10 cellular contexts compared by ENCODE assay signal in genomic region chr14:34460841-34461240, GRCh38. TPM values are rescaled to one million over a fixed set of nuclear protein-coding genes. Genes with fewer than 3 reads are reported as not detected.
DNase-seq lines count a peak whose midpoint lies in the region; ATAC-seq and TF ChIP-seq lines count a peak whose summit lies in the region.
"Had no signal": no experiment of that assay in that cellular context is flagged by ENCODE, and none has a peak within 500 bp of the region (broad histone marks: within the 10 kb centered on the region; RNA-seq: fewer than 3 reads in every experiment).

No MANE protein-coding gene starts in this region.

- peak overlapping the region; percentile 85 to 94 for H3K4me3 Mint-ChIP-seq in activated T-cell treated with anti-CD3 and anti-CD28 coated beads, Interleukin-2, amount 50 U/mL, for 72 hours
- H3K4me3 Mint-ChIP-seq in type B pancreatic cell: peak overlapping the region; percentile 92

- TF ChIP-seq CTCF in type B pancreatic cell (conservative IDR thresholded peaks at IDR 0.05): no peak
- TF ChIP-seq CTCF in lower leg skin (IDR thresholded peaks at IDR 0.05): no peak

- intact Hi-C loops in lower leg skin (cut with DNase I; ENCODE audit: low total_unique reads): no loop called here

- H3K4me1 ChIP-seq in adipocyte (ENCODE audit: control insufficient read depth, insufficient read depth, low read length): peaks cover 28% of the 10 kb centered on the region

- H3K27ac Mint-ChIP-seq in activated T-cell treated with anti-CD3 and anti-CD28 coated beads, Interleukin-2, amount 50 U/mL, for 72 hours: peak overlapping the region; percentile 81
- H3K27ac Mint-ChIP-seq in type B pancreatic cell: peak overlapping the region; percentile 89

- H3K4me1 Mint-ChIP-seq in activated T-cell treated with anti-CD3 and anti-CD28 coated beads, Interleukin-2, amount 50 U/mL, for 72 hours (ENCODE audit: low read depth): peaks cover 16% of the 10 kb centered on the region
- H3K4me1 Mint-ChIP-seq in type B pancreatic cell (ENCODE audit: unreplicated experiment): peaks cover 24% of the 10 kb centered on the region

- no peaks in the 10 kb centered on the region for H3K9me3 Mint-ChIP-seq in activated T-cell treated with anti-CD3 and anti-CD28 coated beads, Interleukin-2, amount 50 U/mL, for 72 hours
- no peaks in the 10 kb centered on the region for H3K9me3 Mint-ChIP-seq in type B pancreatic cell

- H3K9me3 ChIP-seq in adipocyte (ENCODE audit: control insufficient read depth, low read length): no peaks in the 10 kb centered on the region
- H3K9me3 ChIP-seq: pancreas had no signal

- DNase-seq in activated T-cell treated with anti-CD3 and anti-CD28 coated beads, Interleukin-2, amount 50 U/mL, for 72 hours: no peak
- DNase-seq in activated T-cell treated with anti-CD3 and anti-CD28 coated beads, Interleukin-2, amount 50 U/mL, for 1 hour: no peak
- DNase-seq in adipocyte (ENCODE audit: low read depth): peak; percentile 67
- peak; percentile 48 for DNase-seq in kidney glomerular epithelial cell (lab: John Stamatoyannopoulos, UW)
- DNase-seq in type B pancreatic cell (ENCODE audit: extremely low spot score, unreplicated experiment): no peak
- no peak for DNase-seq in caudate nucleus (lab: John Stamatoyannopoulos, UW)
- no peak for DNase-seq in T-helper 9 cell
- DNase-seq in lower leg skin (ENCODE audit: low spot score in 2 of 2): no peak
- DNase-seq: NCI-H446 treated with DMSO at 0.1 percent for 48 hours had no signal

- H3K27ac ChIP-seq in caudate nucleus (ENCODE audit: low read depth, low read length): no peak overlapping the region

- no peak for ATAC-seq in activated T-cell treated with anti-CD3 and anti-CD28 coated beads, Interleukin-2, amount 50 U/mL, for 72 hours (replicated peaks in 1 of 2)

- H3K4me3 ChIP-seq in adipocyte (ENCODE audit: low read length) (peak overlapping the region; percentile 90), lower leg skin (ENCODE audit: low read depth, poor library complexity, severe bottlenecking) (no peak overlapping the region)

- H3K9ac ChIP-seq in adipocyte (ENCODE audit: low read length): peak overlapping the region; percentile 80

- no peaks in the 10 kb centered on the region for H3K27me3 Mint-ChIP-seq in activated T-cell treated with anti-CD3 and anti-CD28 coated beads, Interleukin-2, amount 50 U/mL, for 72 hours (ENCODE audit: low read depth)
- no peaks in the 10 kb centered on the region for H3K27me3 Mint-ChIP-seq in type B pancreatic cell

- TF ChIP-seq POLR2A in lower leg skin (IDR thresholded peaks at IDR 0.05): no peak

- WGBS in lower leg skin, 2 donors: 27 to 34% methylated on average over 2 of the region's 2 CpGs

- H3K27me3 ChIP-seq in adipocyte (replicated peaks; ENCODE audit: control insufficient read depth, insufficient read depth, low read length): no peaks in the 10 kb centered on the region
- H3K27me3 ChIP-seq: pancreas had no signal

- no peaks in the 10 kb centered on the region for H3K36me3 Mint-ChIP-seq in activated T-cell treated with anti-CD3 and anti-CD28 coated beads, Interleukin-2, amount 50 U/mL, for 72 hours (ENCODE audit: insufficient read depth in 2 of 2)
- H3K36me3 Mint-ChIP-seq in type B pancreatic cell: no peaks in the 10 kb centered on the region

- peaks cover 1% of the 10 kb centered on the region for H3K36me3 ChIP-seq in adipocyte (ENCODE audit: control insufficient read depth, insufficient read depth, low read length, severe bottlenecking)

RNA-seq across cellular contexts. Expression of gene SPTSSA, which starts 1.2 kb away (rescaled TPM):
- total RNA-seq in activated T-cell treated with anti-CD3 and anti-CD28 coated beads, Interleukin-2, amount 50 U/mL, for 72 hours: 1 to 10 TPM; 7.3 to 8.1 TPM
- total RNA-seq in type B pancreatic cell (ENCODE audit: low replicate concordance) (14.9 and 19.6 TPM in 2 replicates), lower leg skin (10 to 100 TPM; 10.7 to 22.7 (median 16.5) TPM)

Comparison
In these comparisons a context has a peak if more than half of its experiments do, and no peak if none do; other contexts are left out.
1. DNase-seq: peak in adipocyte (single experiment) and kidney glomerular epithelial cell (single experiment); none in activated T-cell treated with anti-CD3 and anti-CD28 coated beads, Interleukin-2, amount 50 U/mL, for 72 hours (0 of 2), activated T-cell treated with anti-CD3 and anti-CD28 coated beads, Interleukin-2, amount 50 U/mL, for 1 hour (single experiment), type B pancreatic cell (single experiment), caudate nucleus (0 of 61), T-helper 9 cell (single experiment) and lower leg skin (0 of 2).